9 cellular contexts compared by ENCODE assay signal in the genomic region with DNA sequence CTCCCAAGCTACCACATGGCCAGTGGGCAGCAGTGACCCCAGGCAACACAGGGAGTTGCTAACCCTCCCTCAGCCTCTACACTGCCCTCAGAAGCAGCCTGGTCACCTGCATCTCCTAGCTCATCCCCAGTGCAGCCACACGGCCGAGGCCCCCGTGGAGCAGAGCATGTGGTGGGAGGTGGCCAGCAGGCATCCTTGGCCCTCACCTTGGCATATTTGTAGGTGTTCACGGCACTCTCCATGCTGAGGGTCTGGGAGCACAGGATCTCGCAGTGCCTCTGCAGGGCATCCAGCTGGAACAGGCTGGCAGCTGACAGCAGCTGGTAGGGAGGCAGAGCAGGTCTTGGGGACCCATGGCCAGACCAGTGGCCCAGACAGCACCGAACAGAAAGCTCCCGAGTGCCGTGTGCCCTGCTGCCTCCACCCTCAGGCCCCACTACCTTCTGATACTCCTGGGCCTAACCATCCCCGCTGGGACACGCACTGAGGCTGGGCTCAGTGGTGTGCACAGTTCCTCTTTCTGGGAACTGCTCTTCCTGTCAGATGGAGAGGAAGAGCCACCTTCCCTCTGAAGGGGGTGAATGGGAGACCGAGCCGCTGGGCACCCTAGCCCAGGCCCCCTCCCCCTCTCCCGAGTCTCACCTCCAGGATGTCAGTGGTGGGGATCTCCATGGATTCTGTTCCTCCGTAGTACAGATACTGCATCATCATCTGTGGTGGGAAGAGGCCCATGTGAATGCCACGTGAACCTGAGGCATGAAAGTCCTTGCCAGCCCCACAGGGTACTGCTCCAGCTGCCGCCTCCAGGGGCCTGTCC. TPM values are rescaled to one million over a fixed set of nuclear protein-coding genes. Genes with fewer than 3 reads are reported as not detected.
A peak's percentile ranks its signal among the peaks of the same experiment; 100 is the strongest.
DNase-seq lines count a peak whose midpoint lies in the region; ATAC-seq and TF ChIP-seq lines count a peak whose summit lies in the region.
"Had no signal": no experiment of that assay in that cellular context is flagged by ENCODE, and none has a peak within 500 bp of the region (broad histone marks: within the 10 kb centered on the region; RNA-seq: fewer than 3 reads in every experiment).

No MANE protein-coding gene starts in this region.

- peaks cover 82% of the 10 kb centered on the region for H3K36me3 ChIP-seq in A673 (ENCODE audit: insufficient read depth, low read length, poor library complexity, severe bottlenecking)

- H3K36me3 Mint-ChIP-seq in activated T-helper 1 cell treated with anti-CD3 and anti-CD28 coated beads, Interleukin-12 subunit alpha, Interleukin-12 subunit beta, Interleukin-2, Interleukin-4 antibody, amounts not matched to agents 30 ng/mL and 10 ng/mL and 1 ng/mL, durations not matched to agents 14 hours and 24 hours and 36 hours (ENCODE audit: low read depth): peaks cover 10% of the 10 kb centered on the region

- CTCF ChIA-PET in A673 (lab: Charles Lee): no interaction called here

- TF ChIP-seq CTCF in A673 (conservative IDR thresholded peaks at IDR 0.05; ENCODE audit: low read depth, low read length): no peak

- peaks cover 9% of the 10 kb centered on the region for H3K4me1 Mint-ChIP-seq in activated T-helper 1 cell treated with anti-CD3 and anti-CD28 coated beads, Interleukin-12 subunit alpha, Interleukin-12 subunit beta, Interleukin-2, Interleukin-4 antibody, amounts not matched to agents 30 ng/mL and 10 ng/mL and 1 ng/mL, durations not matched to agents 14 hours and 24 hours and 36 hours (ENCODE audit: low read depth)

- peak overlapping the region; percentile 8 for H3K27ac ChIP-seq in A673 (ENCODE audit: low read depth, low read length, poor library complexity, severe bottlenecking)

- H3K4me3 Mint-ChIP-seq in activated T-helper 1 cell treated with anti-CD3 and anti-CD28 coated beads, Interleukin-12 subunit alpha, Interleukin-12 subunit beta, Interleukin-2, Interleukin-4 antibody, amounts not matched to agents 30 ng/mL and 10 ng/mL and 1 ng/mL, durations not matched to agents 14 hours and 24 hours and 36 hours: no peak overlapping the region

- H3K9me3 Mint-ChIP-seq in activated T-helper 1 cell treated with anti-CD3 and anti-CD28 coated beads, Interleukin-12 subunit alpha, Interleukin-12 subunit beta, Interleukin-2, Interleukin-4 antibody, amounts not matched to agents 30 ng/mL and 10 ng/mL and 1 ng/mL, durations not matched to agents 14 hours and 24 hours and 36 hours: no peaks in the 10 kb centered on the region

- no peaks in the 10 kb centered on the region for H3K27me3 ChIP-seq in A673 (replicated peaks; ENCODE audit: insufficient read depth, low read depth, low read length, poor library complexity)

- BruUV-seq in A673 (replicated peaks; lab: Mats Ljungman, UMichigan): no TSS peak

- no peaks in the 10 kb centered on the region for H3K9me3 ChIP-seq in A673 (ENCODE audit: low read depth, low read length, poor library complexity, severe bottlenecking)

- H3K4me1 ChIP-seq in A673 (ENCODE audit: insufficient read depth, low read length, poor library complexity, severe bottlenecking): peaks cover 16% of the 10 kb centered on the region

- no peaks in the 10 kb centered on the region for H3K27me3 Mint-ChIP-seq in activated T-helper 1 cell treated with anti-CD3 and anti-CD28 coated beads, Interleukin-12 subunit alpha, Interleukin-12 subunit beta, Interleukin-2, Interleukin-4 antibody, amounts not matched to agents 30 ng/mL and 10 ng/mL and 1 ng/mL, durations not matched to agents 14 hours and 24 hours and 36 hours (ENCODE audit: insufficient read depth)

- DNase-seq in A673 (ENCODE audit: low spot score) (no peak), GM19240 (ENCODE audit: insufficient read length, low spot score) (peak; percentile 56), NCI-H187 (lab: John Stamatoyannopoulos, UW) (no peak), NCI-H748 treated with DMSO at 0.1 percent for 48 hours (lab: John Stamatoyannopoulos, UW) (no peak), COR-L47 (lab: John Stamatoyannopoulos, UW) (no peak)
- no peak for DNase-seq in activated T-helper 1 cell treated with anti-CD3 and anti-CD28 coated beads, Interleukin-12 subunit alpha, Interleukin-12 subunit beta, Interleukin-2, Interleukin-4 antibody, amounts not matched to agents 30 ng/mL and 10 ng/mL and 1 ng/mL, durations not matched to agents 14 hours and 24 hours and 36 hours (ENCODE audit: low spot score)
- DNase-seq in activated CD8-positive, alpha-beta memory T cell treated with anti-CD3 and anti-CD28 coated beads for 24 hours: no peak

- POLR2A ChIA-PET in A673 (lab: Charles Lee; ENCODE audit: low non-redundant PET): interaction anchor here (0.5 to 0.6 kb wide), 3 partner anchors 95 to 1308 kb away, joined by 3 to 11 read pairs (median 6); no protein-coding TSS in a partner anchor

- no peak overlapping the region for H3K4me3 ChIP-seq in A673 (ENCODE audit: low read depth, low read length, poor library complexity, severe bottlenecking)

- intact Hi-C loops in A673 (cut with micrococcal nuclease; ENCODE audit: unreplicated experiment): no loop called here
- intact Hi-C loops in activated T-helper 1 cell treated with anti-CD3 and anti-CD28 coated beads, Interleukin-12 subunit alpha, Interleukin-12 subunit beta, Interleukin-2, Interleukin-4 antibody, amounts not matched to agents 30 ng/mL and 10 ng/mL and 1 ng/mL, durations not matched to agents 14 hours and 24 hours and 36 hours (cut with micrococcal nuclease): no loop called here

- ATAC-seq in HG03066 (IDR thresholded peaks at IDR 0.05; ENCODE audit: low read depth, unreplicated experiment): peak; percentile 73
- ATAC-seq: Panc1 had no signal

- H3K27ac Mint-ChIP-seq in activated T-helper 1 cell treated with anti-CD3 and anti-CD28 coated beads, Interleukin-12 subunit alpha, Interleukin-12 subunit beta, Interleukin-2, Interleukin-4 antibody, amounts not matched to agents 30 ng/mL and 10 ng/mL and 1 ng/mL, durations not matched to agents 14 hours and 24 hours and 36 hours: peak overlapping the region; percentile 40

RNA-seq across cellular contexts. Expression of a gene that starts 48.8 kb away (rescaled TPM):
- 180 and 192 TPM in 2 replicates for total RNA-seq in A673 (2021)
- 157 and 158 TPM in 2 replicates for total RNA-seq in activated T-helper 1 cell treated with anti-CD3 and anti-CD28 coated beads, Interleukin-12 subunit alpha, Interleukin-12 subunit beta, Interleukin-2, Interleukin-4 antibody, amounts not matched to agents 30 ng/mL and 10 ng/mL and 1 ng/mL, durations not matched to agents 14 hours and 24 hours and 36 hours
